ENCODE assay signal across 11 cellular contexts in genomic region chr17:28575126-28575795, GRCh38. TPM values are rescaled to one million over a fixed set of nuclear protein-coding genes. Genes with fewer than 3 reads are reported as not detected.
DNase-seq lines count a peak whose midpoint lies in the region; ATAC-seq and TF ChIP-seq lines count a peak whose summit lies in the region.
"Had no signal": no experiment of that assay in that cellular context is flagged by ENCODE, and none has a peak within 500 bp of the region (broad histone marks: within the 10 kb centered on the region; RNA-seq: fewer than 3 reads in every experiment).

No MANE protein-coding gene starts in this region.

- no peak for ATAC-seq in activated naive CD8-positive, alpha-beta T cell treated with anti-CD3 and anti-CD28 coated beads, Interleukin-2, amount 50 U/mL, for 24 hours
- ATAC-seq in left cardiac atrium (peak; percentile 58 to 64), GM18867 (IDR thresholded peaks at IDR 0.05; ENCODE audit: unreplicated experiment) (no peak)

- H3K4me3 Mint-ChIP-seq in activated naive CD8-positive, alpha-beta T cell treated with anti-CD3 and anti-CD28 coated beads, Interleukin-2, amount 50 U/mL, for 24 hours, result peak overlapping the region; percentile 1
- H3K4me3 Mint-ChIP-seq in activated T-cell treated with anti-CD3 and anti-CD28 coated beads, Interleukin-2, amount 50 U/mL, for 24 hours, result no peak overlapping the region

- DNase-seq in GM10248 (ENCODE audit: extremely low spot score), result no peak
- DNase-seq in activated naive CD8-positive, alpha-beta T cell treated with anti-CD3 and anti-CD28 coated beads, Interleukin-2, amount 50 U/mL, for 24 hours, result no peak
- peak; percentile 73 for DNase-seq in left cardiac atrium
- no peak for DNase-seq in NCI-H1105 treated with DMSO at 0.1 percent for 48 hours (lab: John Stamatoyannopoulos, UW)
- no peak for DNase-seq in stomach
- DNase-seq in activated T-cell treated with anti-CD3 and anti-CD28 coated beads, Interleukin-2, amount 50 U/mL, for 24 hours, result no peak
- DNase-seq: kidney, NCI-H510A treated with DMSO at 0.1 percent for 48 hours had no signal

- 91 to 98% (median 96%) methylated on average over 14 of the region's 14 CpGs for WGBS in stomach, 5 donors

- peaks cover 0 to 21% (median 0%) of the 10 kb centered on the region in 4 donors for H3K36me3 ChIP-seq in stomach
- H3K36me3 ChIP-seq: neutrophil had no signal

- POLR2A ChIA-PET in GM10248 (lab: Yijun Ruan, JAX), result interaction anchor here (0.8 to 1.2 kb wide), 2 partner anchors 16 to 24 kb away, joined by 3 to 5 read pairs; no protein-coding TSS in a partner anchor

- H3K27ac ChIP-seq in 22Rv1 (no peak overlapping the region), stomach (no peak overlapping the region)
- H3K27ac ChIP-seq: neutrophil had no signal

- H3K9me3 Mint-ChIP-seq in activated naive CD8-positive, alpha-beta T cell treated with anti-CD3 and anti-CD28 coated beads, Interleukin-2, amount 50 U/mL, for 24 hours, result no peaks in the 10 kb centered on the region
- H3K9me3 Mint-ChIP-seq in activated T-cell treated with anti-CD3 and anti-CD28 coated beads, Interleukin-2, amount 50 U/mL, for 24 hours, result no peaks in the 10 kb centered on the region

- H3K27me3 ChIP-seq in stomach, result no peaks in the 10 kb centered on the region
- H3K27me3 ChIP-seq: neutrophil had no signal

- intact Hi-C loops in left cardiac atrium (cut with DNase I), result no loop called here
- intact Hi-C loops in stomach (cut with DNase I; ENCODE audit: low total_unique reads), result no loop called here

- H3K4me3 ChIP-seq in stomach, result no peak overlapping the region

- H3K4me1 ChIP-seq in stomach, result peaks cover 18 to 45% (median 31%) of the 10 kb centered on the region in 4 donors

- no peaks in the 10 kb centered on the region for H3K9me3 ChIP-seq in stomach
- H3K9me3 ChIP-seq: neutrophil had no signal

- peaks cover 30% of the 10 kb centered on the region for H3K36me3 Mint-ChIP-seq in activated naive CD8-positive, alpha-beta T cell treated with anti-CD3 and anti-CD28 coated beads, Interleukin-2, amount 50 U/mL, for 24 hours (ENCODE audit: low read depth)
- peaks cover 71% of the 10 kb centered on the region for H3K36me3 Mint-ChIP-seq in activated T-cell treated with anti-CD3 and anti-CD28 coated beads, Interleukin-2, amount 50 U/mL, for 24 hours (ENCODE audit: low read depth)

- no peak overlapping the region for H3K27ac Mint-ChIP-seq in activated naive CD8-positive, alpha-beta T cell treated with anti-CD3 and anti-CD28 coated beads, Interleukin-2, amount 50 U/mL, for 24 hours
- H3K27ac Mint-ChIP-seq in activated T-cell treated with anti-CD3 and anti-CD28 coated beads, Interleukin-2, amount 50 U/mL, for 24 hours, result no peak overlapping the region

- TF ChIP-seq CTCF in 22Rv1 (IDR thresholded peaks at IDR 0.05) (0 out of 2 replicates have a peak, but pooled peaks have one; percentile 5), GM10248 (IDR thresholded peaks at IDR 0.05; ENCODE audit: control extremely low read depth, extremely low read depth, low read depth, missing control alignments) (peak; percentile 38), stomach (IDR thresholded peaks at IDR 0.05) (no peak)

- TF ChIP-seq EP300 in stomach (IDR thresholded peaks at IDR 0.05), result no peak

- H3K4me1 Mint-ChIP-seq in activated naive CD8-positive, alpha-beta T cell treated with anti-CD3 and anti-CD28 coated beads, Interleukin-2, amount 50 U/mL, for 24 hours, result peaks cover 42% of the 10 kb centered on the region
- H3K4me1 Mint-ChIP-seq in activated T-cell treated with anti-CD3 and anti-CD28 coated beads, Interleukin-2, amount 50 U/mL, for 24 hours (ENCODE audit: low read depth), result peaks cover 44% of the 10 kb centered on the region

- CTCF ChIA-PET in GM10248 (lab: Yijun Ruan, JAX), result interaction anchor here (1.1 to 1.4 kb wide), 3 partner anchors 9 to 38 kb away, joined by 3 to 6 read pairs (median 4); no protein-coding TSS in a partner anchor

- no peaks in the 10 kb centered on the region for H3K27me3 Mint-ChIP-seq in activated naive CD8-positive, alpha-beta T cell treated with anti-CD3 and anti-CD28 coated beads, Interleukin-2, amount 50 U/mL, for 24 hours
- no peaks in the 10 kb centered on the region for H3K27me3 Mint-ChIP-seq in activated T-cell treated with anti-CD3 and anti-CD28 coated beads, Interleukin-2, amount 50 U/mL, for 24 hours

- no peak for TF ChIP-seq POLR2A in stomach (IDR thresholded peaks at IDR 0.05)

RNA-seq across cellular contexts. Expression of gene ALDOC, which starts 1.4 kb away (rescaled TPM):
- total RNA-seq in left cardiac atrium (100 to 1,000 TPM; 138 to 164 TPM), stomach (10 to 100 TPM in 2 of 5 donors, 1 to 10 TPM in 2, under 1 TPM in 1; 0.89 to 21.1 (median 9.1) TPM)
- polyA plus RNA-seq in stomach, result 10 to 100 TPM in 2 of 3 donors, 1 to 10 TPM in 1; 8.7 to 54.8 (median 17.1) TPM

RNA-seq across cellular contexts. Expression of gene PIGS, which starts 3.9 kb away (rescaled TPM):
- total RNA-seq in left cardiac atrium, result 10 to 100 TPM; 39.9 to 41.4 TPM
- 100 to 1,000 TPM in 1 of 5 donors, 10 to 100 TPM in 4; 14.7 to 105 (median 33.3) TPM for total RNA-seq in stomach
- 10 to 100 TPM; 19.2 to 25.7 (median 19.8) TPM for polyA plus RNA-seq in stomach

RNA-seq across cellular contexts. Expression of gene UNC119, which starts 22.8 kb away (rescaled TPM):
- total RNA-seq in left cardiac atrium (10 to 100 TPM; 13.6 to 23.6 TPM), stomach (10 to 100 TPM; 13.6 to 30.9 (median 17.0) TPM)
- polyA plus RNA-seq in stomach, result 10 to 100 TPM; 16.5 to 27.1 (median 19.9) TPM

RNA-seq across cellular contexts. Expression of gene SPAG5, which starts 23.6 kb away (rescaled TPM):
- total RNA-seq in left cardiac atrium, result 1 to 10 TPM in 1 of 2 donors, under 1 TPM in 1; 0.97 to 2.7 TPM
- total RNA-seq in stomach, result 10 to 100 TPM in 2 of 5 donors, 1 to 10 TPM in 3; 1.2 to 48.7 (median 9.9) TPM
- 10 to 100 TPM in 1 of 3 donors, 1 to 10 TPM in 2; 4.4 to 16.4 (median 6.6) TPM for polyA plus RNA-seq in stomach

RNA-seq across cellular contexts. Expression of gene RSKR, which starts 38.7 kb away (rescaled TPM):
- total RNA-seq in left cardiac atrium (1 to 10 TPM; 4.4 to 5.8 TPM), stomach (10 to 100 TPM in 3 of 5 donors, 1 to 10 TPM in 2; 9.3 to 36.2 (median 11.6) TPM)
- 1 to 10 TPM in 2 of 3 donors, under 1 TPM in 1; 0.31 to 2.3 (median 1.2) TPM for polyA plus RNA-seq in stomach

Comparison
In these comparisons a context has a peak if more than half of its experiments do, and no peak if none do; other contexts are left out.
1. CTCF ChIP-seq: peak in 22Rv1 (single experiment) and GM10248 (single experiment); none in stomach (0 of 7).
2. ATAC-seq: peak in left cardiac atrium (2 of 2); none in activated naive CD8-positive, alpha-beta T cell treated with anti-CD3 and anti-CD28 coated beads, Interleukin-2, amount 50 U/mL, for 24 hours (single experiment) and GM18867 (single experiment).
3. RNA of gene ALDOC, which starts 1.4 kb away (total RNA-seq): 138 to 164 TPM in left cardiac atrium; 0.89 to 21.1 TPM in stomach; every median in the first group is over 4 times any median in the second.